In genomic region chr5:116032991-116033390, GRCh38 we compare ENCODE assay signal across 19 cellular contexts. TPM values are rescaled to one million over a fixed set of nuclear protein-coding genes. Genes with fewer than 3 reads are reported as not detected.
DNase-seq lines count a peak whose midpoint lies in the region; ATAC-seq lines count a peak whose summit lies in the region.
"Had no signal": no experiment of that assay in that cellular context is flagged by ENCODE, and none has a peak within 500 bp of the region (broad histone marks: within the 10 kb centered on the region; RNA-seq: fewer than 3 reads in every experiment).

No MANE protein-coding gene starts in this region.

- peaks cover 21% of the 10 kb centered on the region for H3K27me3 Mint-ChIP-seq in activated CD8-positive, alpha-beta memory T cell treated with anti-CD3 and anti-CD28 coated beads, Interleukin-2, amount 10 ng/mL, durations not matched to agents 7 days and 5 days
- H3K27me3 Mint-ChIP-seq in activated naive CD8-positive, alpha-beta T cell treated with anti-CD3 and anti-CD28 coated beads, Interleukin-2, amount 50 U/mL, for 24 hours = peaks cover 14% of the 10 kb centered on the region

- CTCF ChIA-PET in activated CD8-positive, alpha-beta memory T cell treated with anti-CD3 and anti-CD28 coated beads, Interleukin-2, amount 10 ng/mL, durations not matched to agents 7 days and 5 days (lab: Charles Lee) = interaction anchor here (1.1 to 2.3 kb wide), 4 partner anchors 35 to 257 kb away, joined by 3 to 6 read pairs (median 3); no protein-coding TSS in a partner anchor

- ATAC-seq in activated CD8-positive, alpha-beta memory T cell treated with anti-CD3 and anti-CD28 coated beads, Interleukin-2, amount 10 ng/mL, durations not matched to agents 7 days and 5 days = peak; percentile 24
- ATAC-seq in GM21528 (IDR thresholded peaks at IDR 0.05; ENCODE audit: low FRiP score, unreplicated experiment) = peak; percentile 41
- ATAC-seq in HG03378 (IDR thresholded peaks at IDR 0.05; ENCODE audit: unreplicated experiment) = peak; percentile 54
- ATAC-seq in activated naive CD8-positive, alpha-beta T cell treated with anti-CD3 and anti-CD28 coated beads, Interleukin-2, amount 50 U/mL, for 24 hours = no peak
- ATAC-seq in GM18517 (IDR thresholded peaks at IDR 0.05; ENCODE audit: unreplicated experiment) = no peak
- ATAC-seq: activated CD8-positive, alpha-beta T cell treated with anti-CD3 and anti-CD28 coated beads for 36 hours; natural killer cell treated with Interleukin-12 subunit alpha and Interleukin-12 subunit beta and Interleukin-15 and Interleukin-18, amount 100 ng/mL, for 72 hours had no signal

- H3K9me3 Mint-ChIP-seq in activated CD8-positive, alpha-beta memory T cell treated with anti-CD3 and anti-CD28 coated beads, Interleukin-2, amount 10 ng/mL, durations not matched to agents 7 days and 5 days (ENCODE audit: low read depth) = no peaks in the 10 kb centered on the region
- H3K9me3 Mint-ChIP-seq in activated naive CD8-positive, alpha-beta T cell treated with anti-CD3 and anti-CD28 coated beads, Interleukin-2, amount 50 U/mL, for 24 hours = no peaks in the 10 kb centered on the region
- H3K9me3 Mint-ChIP-seq: activated CD8-positive, alpha-beta T cell treated with anti-CD3 and anti-CD28 coated beads for 36 hours; H9; natural killer cell treated with Interleukin-12 subunit alpha and Interleukin-12 subunit beta and Interleukin-15 and Interleukin-18, amount 100 ng/mL, for 72 hours had no signal

- no peak for DNase-seq in activated CD8-positive, alpha-beta memory T cell treated with anti-CD3 and anti-CD28 coated beads, Interleukin-2, amount 10 ng/mL, durations not matched to agents 7 days and 5 days
- no peak for DNase-seq in activated CD8-positive, alpha-beta memory T cell treated with anti-CD3 and anti-CD28 coated beads, Interleukin-2, amount 50 U/mL, for 4 hours
- no peak for DNase-seq in activated naive CD8-positive, alpha-beta T cell treated with anti-CD3 and anti-CD28 coated beads, Interleukin-2, amount 50 U/mL, for 24 hours
- DNase-seq in glomerular visceral epithelial cell (ENCODE audit: extremely low spot score) (no peak), ureter (ENCODE audit: low spot score) (no peak)
- DNase-seq: activated CD8-positive, alpha-beta T cell treated with anti-CD3 and anti-CD28 coated beads for 36 hours; C1 segment of cervical spinal cord; dorsolateral prefrontal cortex; H9; NCI-H1436; stimulated activated naive CD4-positive, alpha-beta T cell; transverse colon had no signal

- H3K4me3 Mint-ChIP-seq in activated CD8-positive, alpha-beta memory T cell treated with anti-CD3 and anti-CD28 coated beads, Interleukin-2, amount 10 ng/mL, durations not matched to agents 7 days and 5 days = no peak overlapping the region
- no peak overlapping the region for H3K4me3 Mint-ChIP-seq in activated naive CD8-positive, alpha-beta T cell treated with anti-CD3 and anti-CD28 coated beads, Interleukin-2, amount 50 U/mL, for 24 hours
- H3K4me3 Mint-ChIP-seq: activated CD8-positive, alpha-beta T cell treated with anti-CD3 and anti-CD28 coated beads for 36 hours; H9; natural killer cell treated with Interleukin-12 subunit alpha and Interleukin-12 subunit beta and Interleukin-15 and Interleukin-18, amount 100 ng/mL, for 72 hours had no signal

- H3K36me3 Mint-ChIP-seq in activated CD8-positive, alpha-beta memory T cell treated with anti-CD3 and anti-CD28 coated beads, Interleukin-2, amount 10 ng/mL, durations not matched to agents 7 days and 5 days = no peaks in the 10 kb centered on the region
- H3K36me3 Mint-ChIP-seq in activated naive CD8-positive, alpha-beta T cell treated with anti-CD3 and anti-CD28 coated beads, Interleukin-2, amount 50 U/mL, for 24 hours (ENCODE audit: low read depth) = no peaks in the 10 kb centered on the region
- H3K36me3 Mint-ChIP-seq: natural killer cell treated with Interleukin-12 subunit alpha and Interleukin-12 subunit beta and Interleukin-15 and Interleukin-18, amount 100 ng/mL, for 72 hours had no signal

- peaks cover 36% of the 10 kb centered on the region for H3K4me1 Mint-ChIP-seq in activated CD8-positive, alpha-beta memory T cell treated with anti-CD3 and anti-CD28 coated beads, Interleukin-2, amount 10 ng/mL, durations not matched to agents 7 days and 5 days
- H3K4me1 Mint-ChIP-seq in activated naive CD8-positive, alpha-beta T cell treated with anti-CD3 and anti-CD28 coated beads, Interleukin-2, amount 50 U/mL, for 24 hours = peaks cover 12% of the 10 kb centered on the region

- H3K27ac Mint-ChIP-seq in activated CD8-positive, alpha-beta memory T cell treated with anti-CD3 and anti-CD28 coated beads, Interleukin-2, amount 10 ng/mL, durations not matched to agents 7 days and 5 days = peak overlapping the region; percentile 35
- no peak overlapping the region for H3K27ac Mint-ChIP-seq in activated naive CD8-positive, alpha-beta T cell treated with anti-CD3 and anti-CD28 coated beads, Interleukin-2, amount 50 U/mL, for 24 hours
- H3K27ac Mint-ChIP-seq: activated CD8-positive, alpha-beta T cell treated with anti-CD3 and anti-CD28 coated beads for 36 hours; natural killer cell treated with Interleukin-12 subunit alpha and Interleukin-12 subunit beta and Interleukin-15 and Interleukin-18, amount 100 ng/mL, for 72 hours had no signal

RNA-seq across cellular contexts. Expression of gene ARL14EPL, which starts 0.7 kb away (rescaled TPM):
- total RNA-seq in activated CD8-positive, alpha-beta memory T cell treated with anti-CD3 and anti-CD28 coated beads, Interleukin-2, amount 10 ng/mL, durations not matched to agents 7 days and 5 days = under 1 TPM in 1 of 2 experiments, not detected in 1; 0.12 TPM
- not detected for total RNA-seq in ureter
- total RNA-seq: activated CD8-positive, alpha-beta T cell treated with anti-CD3 and anti-CD28 coated beads for 36 hours; esophagus muscularis mucosa; H9; lung; natural killer cell treated with Interleukin-12 subunit alpha and Interleukin-12 subunit beta and Interleukin-15 and Interleukin-18, amount 100 ng/mL, for 72 hours; prostate gland; transverse colon had no signal

RNA-seq across cellular contexts. Expression of gene COMMD10, which starts 51.8 kb away (rescaled TPM):
- total RNA-seq in activated CD8-positive, alpha-beta memory T cell treated with anti-CD3 and anti-CD28 coated beads, Interleukin-2, amount 10 ng/mL, durations not matched to agents 7 days and 5 days = 10 to 100 TPM; 18.3 to 25.3 TPM
- 51.9 TPM for total RNA-seq in ureter

Comparison
In these comparisons a context has a peak if more than half of its experiments do, and no peak if none do; other contexts are left out.
1. ATAC-seq: peak in activated CD8-positive, alpha-beta memory T cell treated with anti-CD3 and anti-CD28 coated beads, Interleukin-2, amount 10 ng/mL, durations not matched to agents 7 days and 5 days (single experiment), GM21528 (single experiment) and HG03378 (single experiment); none in activated naive CD8-positive, alpha-beta T cell treated with anti-CD3 and anti-CD28 coated beads, Interleukin-2, amount 50 U/mL, for 24 hours (single experiment) and GM18517 (single experiment).